Comparison of ENCODE assay signal across 7 cellular contexts in the genomic region with DNA sequence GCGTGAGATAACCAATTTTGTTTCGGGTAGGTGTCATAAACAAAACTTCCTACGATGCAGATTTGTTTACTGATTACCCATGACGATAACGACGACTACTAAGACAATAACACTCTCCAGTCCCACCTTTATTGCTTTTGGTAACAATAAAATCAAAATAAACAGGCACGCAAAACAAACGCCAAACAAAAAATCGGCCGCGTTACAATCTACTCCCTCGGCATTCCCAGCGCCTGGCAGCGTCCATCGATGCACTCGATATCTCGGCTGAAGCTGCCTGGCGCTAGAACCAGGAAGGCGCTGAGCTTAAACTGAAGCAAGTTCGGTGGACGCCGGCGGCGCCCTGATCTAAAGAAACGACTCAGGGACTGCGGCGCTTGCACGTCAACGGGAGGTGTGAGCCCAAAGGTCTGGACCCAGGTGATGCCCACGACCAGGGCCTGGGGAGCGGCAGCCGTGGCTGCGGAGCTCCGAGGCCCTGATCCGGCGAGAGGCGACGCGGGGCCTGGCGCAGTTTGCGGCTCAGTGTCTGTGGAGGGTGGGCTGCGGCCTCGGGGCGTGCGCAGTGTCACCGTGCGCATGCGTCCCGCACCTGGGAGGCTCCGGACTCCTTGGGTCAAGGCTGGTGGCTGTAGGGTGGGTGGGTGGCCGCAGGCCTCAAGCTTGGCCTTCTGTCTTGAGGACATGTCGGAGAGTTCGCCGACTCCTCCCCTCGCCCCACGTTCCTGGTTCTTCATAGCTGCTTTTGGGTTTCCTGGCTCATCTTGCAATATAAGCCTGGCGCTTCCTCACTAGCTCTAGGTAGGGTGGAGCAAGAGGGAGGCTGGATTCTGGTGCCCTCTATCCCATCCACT. TPM values are rescaled to one million over a fixed set of nuclear protein-coding genes. Genes with fewer than 3 reads are reported as not detected.
DNase-seq lines count a peak whose midpoint lies in the region; ATAC-seq and TF ChIP-seq lines count a peak whose summit lies in the region.

A gene with protein sequence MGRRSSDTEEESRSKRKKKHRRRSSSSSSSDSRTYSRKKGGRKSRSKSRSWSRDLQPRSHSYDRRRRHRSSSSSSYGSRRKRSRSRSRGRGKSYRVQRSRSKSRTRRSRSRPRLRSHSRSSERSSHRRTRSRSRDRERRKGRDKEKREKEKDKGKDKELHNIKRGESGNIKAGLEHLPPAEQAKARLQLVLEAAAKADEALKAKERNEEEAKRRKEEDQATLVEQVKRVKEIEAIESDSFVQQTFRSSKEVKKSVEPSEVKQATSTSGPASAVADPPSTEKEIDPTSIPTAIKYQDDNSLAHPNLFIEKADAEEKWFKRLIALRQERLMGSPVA (plus strand): TSS at position 286 of the 854 bp plus-strand sequence. CDS start 12,016 bp downstream, outside the sequence.

- H3K9ac ChIP-seq in iPS-18a (ENCODE audit: low read length), result peak within 1 kb of the TSS; percentile 61
- H3K9ac ChIP-seq in skeletal muscle satellite cell (ENCODE audit: low read depth, low read length), result peak within 1 kb of the TSS; percentile 84

- DNase-seq in NCI-H2107 treated with DMSO at 0.1 percent for 48 hours (lab: John Stamatoyannopoulos, UW; ENCODE audit: unreplicated experiment), result peak; percentile 94
- peak; percentile 87 for DNase-seq in UCSD-AML1 (lab: John Stamatoyannopoulos, UW; ENCODE audit: unreplicated experiment)
- peak; percentile 90 for DNase-seq in brain microvascular endothelial cell

- H3K27me3 ChIP-seq in brain microvascular endothelial cell (replicated peaks) (peaks cover 33% of the 10 kb centered on the region), iPS-18a (ENCODE audit: control insufficient read depth, insufficient read depth, low read length) (peaks cover 47% of the 10 kb centered on the region), skeletal muscle satellite cell (ENCODE audit: control insufficient read depth, insufficient read depth, low read length) (peaks cover 23% of the 10 kb centered on the region)

- H3K36me3 ChIP-seq in brain microvascular endothelial cell (replicated peaks) (no peaks in the 10 kb centered on the region), iPS-18a (ENCODE audit: control insufficient read depth, low read depth, low read length) (no peaks in the 10 kb centered on the region), skeletal muscle satellite cell (ENCODE audit: insufficient read depth, low read length) (no peaks in the 10 kb centered on the region)

- peak within 1 kb of the TSS; percentile 92 for H3K4me2 ChIP-seq in skeletal muscle satellite cell (ENCODE audit: low read length)

- peak; percentile 53 for ATAC-seq in GM18520 (IDR thresholded peaks at IDR 0.05; ENCODE audit: unreplicated experiment)
- peak; percentile 87 for ATAC-seq in HG03064 (IDR thresholded peaks at IDR 0.05; ENCODE audit: low read depth, unreplicated experiment)

- H3K27ac ChIP-seq in brain microvascular endothelial cell, result peak within 1 kb of the TSS; percentile 55
- no peak within 1 kb of the TSS for H3K27ac ChIP-seq in iPS-18a (ENCODE audit: low read length)

- in situ Hi-C loops in brain microvascular endothelial cell (cut with HindIII; ENCODE audit: low pct_ligation_motif_present, low sequenced_read_pairs), result no loop called here

- H3K4me1 ChIP-seq in iPS-18a (ENCODE audit: control insufficient read depth, low read depth, low read length) (peaks cover 11% of the 10 kb centered on the region), skeletal muscle satellite cell (ENCODE audit: control insufficient read depth, insufficient read depth, low read length) (peaks cover 20% of the 10 kb centered on the region)

- H3K4me3 ChIP-seq in brain microvascular endothelial cell (ENCODE audit: low read depth, low read length) (peak within 1 kb of the TSS; percentile 94), iPS-18a (ENCODE audit: low read length) (peak within 1 kb of the TSS; percentile 87), skeletal muscle satellite cell (ENCODE audit: low read length) (peak within 1 kb of the TSS; percentile 84)

- H3K9me3 ChIP-seq in iPS-18a (ENCODE audit: control insufficient read depth, low read depth, low read length), result no peaks in the 10 kb centered on the region
- H3K9me3 ChIP-seq in skeletal muscle satellite cell (replicated peaks; ENCODE audit: low read length), result no peaks in the 10 kb centered on the region

- TF ChIP-seq CTCF in brain microvascular endothelial cell (IDR thresholded peaks at IDR 0.05; ENCODE audit: low read depth, low read length, missing control alignments), result no peak

RNA-seq across cellular contexts. Expression of the gene that starts here (rescaled TPM):
- total RNA-seq in skeletal muscle satellite cell (2012; rRNA removed), result 42.1 and 42.4 TPM in 2 replicates
